ENCODE assay signal across 21 cellular contexts in genomic region chr14:24157331-24157730, GRCh38. TPM values are rescaled to one million over a fixed set of nuclear protein-coding genes. Genes with fewer than 3 reads are reported as not detected.
DNase-seq lines count a peak whose midpoint lies in the region; ATAC-seq lines count a peak whose summit lies in the region.
"Had no signal": no experiment of that assay in that cellular context is flagged by ENCODE, and none has a peak within 500 bp of the region (broad histone marks: within the 10 kb centered on the region; RNA-seq: fewer than 3 reads in every experiment).

No MANE protein-coding gene starts in this region.

- no peak for ATAC-seq in activated CD8-positive, alpha-beta T cell treated with anti-CD3 and anti-CD28 coated beads, Interleukin-2, amount 10 ng/mL, durations not matched to agents 7 days and 5 days
- no peak for ATAC-seq in naive thymus-derived CD8-positive, alpha-beta T cell
- ATAC-seq: naive thymus-derived CD4-positive, alpha-beta T cell had no signal

- no peaks in the 10 kb centered on the region for H3K27me3 Mint-ChIP-seq in activated CD4-positive, alpha-beta T cell treated with anti-CD3 and anti-CD28 coated beads, Interleukin-2, amount 10 ng/mL, durations not matched to agents 7 days and 5 days
- H3K27me3 Mint-ChIP-seq in activated CD8-positive, alpha-beta T cell treated with anti-CD3 and anti-CD28 coated beads, Interleukin-2, amount 10 ng/mL, durations not matched to agents 7 days and 5 days (ENCODE audit: low read depth), result no peaks in the 10 kb centered on the region
- H3K27me3 Mint-ChIP-seq in naive thymus-derived CD8-positive, alpha-beta T cell, result peaks cover 0 to 2% (median 0%) of the 10 kb centered on the region in 5 donors

- peak overlapping the region; percentile 73 for H3K27ac Mint-ChIP-seq in activated CD4-positive, alpha-beta T cell treated with anti-CD3 and anti-CD28 coated beads, Interleukin-2, amount 10 ng/mL, durations not matched to agents 7 days and 5 days
- peak overlapping the region; percentile 67 for H3K27ac Mint-ChIP-seq in activated CD8-positive, alpha-beta T cell treated with anti-CD3 and anti-CD28 coated beads, Interleukin-2, amount 10 ng/mL, durations not matched to agents 7 days and 5 days
- H3K27ac Mint-ChIP-seq in naive thymus-derived CD8-positive, alpha-beta T cell, result peak overlapping the region in 7 of 10 donors; percentile 21 to 95 (median 64)

- H3K36me3 Mint-ChIP-seq in activated CD4-positive, alpha-beta T cell treated with anti-CD3 and anti-CD28 coated beads, Interleukin-2, amount 10 ng/mL, durations not matched to agents 7 days and 5 days (ENCODE audit: low read depth), result peaks cover 72% of the 10 kb centered on the region
- peaks cover 74% of the 10 kb centered on the region for H3K36me3 Mint-ChIP-seq in activated CD8-positive, alpha-beta T cell treated with anti-CD3 and anti-CD28 coated beads, Interleukin-2, amount 10 ng/mL, durations not matched to agents 7 days and 5 days (ENCODE audit: low read depth)
- H3K36me3 Mint-ChIP-seq in naive thymus-derived CD8-positive, alpha-beta T cell, result peaks cover 4 to 70% (median 20%) of the 10 kb centered on the region in 3 donors

- POLR2A ChIA-PET in activated CD4-positive, alpha-beta T cell treated with anti-CD3 and anti-CD28 coated beads, Interleukin-2, amount 10 ng/mL, durations not matched to agents 7 days and 5 days (lab: Charles Lee), result no interaction called here
- POLR2A ChIA-PET in activated CD8-positive, alpha-beta T cell treated with anti-CD3 and anti-CD28 coated beads, Interleukin-2, amount 10 ng/mL, durations not matched to agents 7 days and 5 days (lab: Charles Lee), result interaction anchor here (0.6 to 4.7 kb wide), 2 partner anchors 11 to 43 kb away, joined by 3 to 21 read pairs; partner anchors contain the start of genes DCAF11, NRL and PSME2
- POLR2A ChIA-PET in naive thymus-derived CD8-positive, alpha-beta T cell (lab: Charles Lee), result interaction anchor here (0.9 to 3.0 kb wide), 3 partner anchors 10 to 43 kb away, joined by 3 to 14 read pairs (median 3); partner anchors contain the start of genes DCAF11, NRL, PSME2 and RNF31

- CTCF ChIA-PET in activated CD4-positive, alpha-beta T cell treated with anti-CD3 and anti-CD28 coated beads, Interleukin-2, amount 10 ng/mL, durations not matched to agents 7 days and 5 days (lab: Charles Lee), result interaction anchor here (0.7 to 2.3 kb wide), 2 partner anchors 43 to 80 kb away, joined by 3 to 5 read pairs; partner anchors contain the start of genes DCAF11 and NRL
- CTCF ChIA-PET in activated CD8-positive, alpha-beta T cell treated with anti-CD3 and anti-CD28 coated beads, Interleukin-2, amount 10 ng/mL, durations not matched to agents 7 days and 5 days (lab: Charles Lee), result no interaction called here

- no peaks in the 10 kb centered on the region for H3K9me3 Mint-ChIP-seq in activated CD4-positive, alpha-beta T cell treated with anti-CD3 and anti-CD28 coated beads, Interleukin-2, amount 10 ng/mL, durations not matched to agents 7 days and 5 days
- no peaks in the 10 kb centered on the region for H3K9me3 Mint-ChIP-seq in activated CD8-positive, alpha-beta T cell treated with anti-CD3 and anti-CD28 coated beads, Interleukin-2, amount 10 ng/mL, durations not matched to agents 7 days and 5 days (ENCODE audit: insufficient read depth)
- no peaks in the 10 kb centered on the region for H3K9me3 Mint-ChIP-seq in naive thymus-derived CD8-positive, alpha-beta T cell

- no peak overlapping the region for H3K4me3 Mint-ChIP-seq in activated CD4-positive, alpha-beta T cell treated with anti-CD3 and anti-CD28 coated beads, Interleukin-2, amount 10 ng/mL, durations not matched to agents 7 days and 5 days
- H3K4me3 Mint-ChIP-seq in activated CD8-positive, alpha-beta T cell treated with anti-CD3 and anti-CD28 coated beads, Interleukin-2, amount 10 ng/mL, durations not matched to agents 7 days and 5 days, result no peak overlapping the region
- no peak overlapping the region for H3K4me3 Mint-ChIP-seq in naive thymus-derived CD8-positive, alpha-beta T cell
- H3K4me3 Mint-ChIP-seq: naive thymus-derived CD4-positive, alpha-beta T cell had no signal

- H3K4me1 Mint-ChIP-seq in activated CD4-positive, alpha-beta T cell treated with anti-CD3 and anti-CD28 coated beads, Interleukin-2, amount 10 ng/mL, durations not matched to agents 7 days and 5 days, result peaks cover 36% of the 10 kb centered on the region
- H3K4me1 Mint-ChIP-seq in activated CD8-positive, alpha-beta T cell treated with anti-CD3 and anti-CD28 coated beads, Interleukin-2, amount 10 ng/mL, durations not matched to agents 7 days and 5 days (ENCODE audit: low read depth), result peaks cover 24% of the 10 kb centered on the region
- peaks cover 12 to 38% (median 23%) of the 10 kb centered on the region in 4 donors for H3K4me1 Mint-ChIP-seq in naive thymus-derived CD8-positive, alpha-beta T cell

- DNase-seq in activated CD4-positive, alpha-beta T cell treated with anti-CD3 and anti-CD28 coated beads, Interleukin-2, amount 10 ng/mL, durations not matched to agents 7 days and 5 days, result no peak
- no peak for DNase-seq in activated CD4-positive, alpha-beta T cell treated with anti-CD3 and anti-CD28 coated beads for 4 hours
- no peak for DNase-seq in activated CD8-positive, alpha-beta T cell treated with anti-CD3 and anti-CD28 coated beads, Interleukin-2, amount 10 ng/mL, durations not matched to agents 7 days and 5 days
- DNase-seq in naive thymus-derived CD8-positive, alpha-beta T cell, result no peak
- no peak for DNase-seq in stimulated activated CD4-positive, alpha-beta T cell treated with anti-CD3 and anti-CD28 coated beads, Interleukin-1b, Interleukin-23, amount 100 ng/mL, for 48 hours
- DNase-seq in kidney glomerular epithelial cell (lab: John Stamatoyannopoulos, UW), result no peak
- DNase-seq: 8988T; activated CD4-positive, alpha-beta T cell treated with anti-CD3 and anti-CD28 coated beads, Interleukin-2, amount 50 U/mL, for 1 hour; activated CD8-positive, alpha-beta memory T cell treated with anti-CD3 and anti-CD28 coated beads, Interleukin-2, amount 50 U/mL, for 4 hours; effector CD8-positive, alpha-beta T cell; midbrain; MM.1S; naive thymus-derived CD4-positive, alpha-beta T cell; NCI-H1417; NCI-H2081; NCI-H226; NCI-H69; SHP77; stomach; T1000; tibial artery had no signal

RNA-seq across cellular contexts. Expression of gene IRF9, which starts 3.7 kb away (rescaled TPM):
- 100 to 1,000 TPM; 285 to 286 TPM for total RNA-seq in activated CD4-positive, alpha-beta T cell treated with anti-CD3 and anti-CD28 coated beads, Interleukin-2, amount 10 ng/mL, durations not matched to agents 7 days and 5 days
- 100 to 1,000 TPM; 221 to 242 TPM for total RNA-seq in activated CD8-positive, alpha-beta T cell treated with anti-CD3 and anti-CD28 coated beads, Interleukin-2, amount 10 ng/mL, durations not matched to agents 7 days and 5 days
- total RNA-seq in naive thymus-derived CD8-positive, alpha-beta T cell, result 100 to 1,000 TPM; 109 to 116 TPM
- 10 to 100 TPM; 46.6 to 68.6 (median 51.3) TPM for polyA plus RNA-seq in naive thymus-derived CD8-positive, alpha-beta T cell

RNA-seq across cellular contexts. Expression of gene RNF31, which starts 10.0 kb away (rescaled TPM):
- total RNA-seq in activated CD4-positive, alpha-beta T cell treated with anti-CD3 and anti-CD28 coated beads, Interleukin-2, amount 10 ng/mL, durations not matched to agents 7 days and 5 days, result 100 to 1,000 TPM; 147 to 160 TPM
- total RNA-seq in activated CD8-positive, alpha-beta T cell treated with anti-CD3 and anti-CD28 coated beads, Interleukin-2, amount 10 ng/mL, durations not matched to agents 7 days and 5 days, result 100 to 1,000 TPM; 123 to 142 TPM
- total RNA-seq in naive thymus-derived CD8-positive, alpha-beta T cell, result 10 to 100 TPM; 85.7 to 91.4 TPM
- polyA plus RNA-seq in naive thymus-derived CD8-positive, alpha-beta T cell, result 10 to 100 TPM; 34.1 to 45.3 (median 37.6) TPM

RNA-seq across cellular contexts. Expression of gene PSME2, which starts 10.9 kb away (rescaled TPM):
- 100 to 1,000 TPM; 644 to 698 TPM for total RNA-seq in activated CD4-positive, alpha-beta T cell treated with anti-CD3 and anti-CD28 coated beads, Interleukin-2, amount 10 ng/mL, durations not matched to agents 7 days and 5 days
- 100 to 1,000 TPM; 635 to 636 TPM for total RNA-seq in activated CD8-positive, alpha-beta T cell treated with anti-CD3 and anti-CD28 coated beads, Interleukin-2, amount 10 ng/mL, durations not matched to agents 7 days and 5 days
- 100 to 1,000 TPM; 129 to 140 TPM for total RNA-seq in naive thymus-derived CD8-positive, alpha-beta T cell
- 100 to 1,000 TPM; 402 to 471 (median 463) TPM for polyA plus RNA-seq in naive thymus-derived CD8-positive, alpha-beta T cell

RNA-seq across cellular contexts. Expression of gene REC8, which starts 14.5 kb away (rescaled TPM):
- total RNA-seq in activated CD4-positive, alpha-beta T cell treated with anti-CD3 and anti-CD28 coated beads, Interleukin-2, amount 10 ng/mL, durations not matched to agents 7 days and 5 days, result 10 to 100 TPM; 52.8 to 61.0 TPM
- total RNA-seq in activated CD8-positive, alpha-beta T cell treated with anti-CD3 and anti-CD28 coated beads, Interleukin-2, amount 10 ng/mL, durations not matched to agents 7 days and 5 days, result 10 to 100 TPM; 54.5 to 58.6 TPM
- total RNA-seq in naive thymus-derived CD8-positive, alpha-beta T cell, result 10 to 100 TPM; 33.7 to 39.2 TPM
- 10 to 100 TPM; 11.1 to 11.6 (median 11.2) TPM for polyA plus RNA-seq in naive thymus-derived CD8-positive, alpha-beta T cell

RNA-seq across cellular contexts. Expression of gene EMC9, which starts 15.9 kb away (rescaled TPM):
- 10 to 100 TPM; 37.1 to 41.0 TPM for total RNA-seq in activated CD4-positive, alpha-beta T cell treated with anti-CD3 and anti-CD28 coated beads, Interleukin-2, amount 10 ng/mL, durations not matched to agents 7 days and 5 days
- total RNA-seq in activated CD8-positive, alpha-beta T cell treated with anti-CD3 and anti-CD28 coated beads, Interleukin-2, amount 10 ng/mL, durations not matched to agents 7 days and 5 days, result 10 to 100 TPM; 49.9 to 53.2 TPM
- total RNA-seq in naive thymus-derived CD8-positive, alpha-beta T cell, result 10 to 100 TPM; 16.6 to 18.1 TPM
- polyA plus RNA-seq in naive thymus-derived CD8-positive, alpha-beta T cell, result 1 to 10 TPM; 7.5 to 9.4 (median 8.4) TPM

Comparison
In these comparisons a context has a peak if more than half of its experiments do, and no peak if none do; other contexts are left out.
1. RNA of gene PSME2, which starts 10.9 kb away (total RNA-seq): 644 to 698 TPM in activated CD4-positive, alpha-beta T cell treated with anti-CD3 and anti-CD28 coated beads, Interleukin-2, amount 10 ng/mL, durations not matched to agents 7 days and 5 days and 635 to 636 TPM in activated CD8-positive, alpha-beta T cell treated with anti-CD3 and anti-CD28 coated beads, Interleukin-2, amount 10 ng/mL, durations not matched to agents 7 days and 5 days; 129 to 140 TPM in naive thymus-derived CD8-positive, alpha-beta T cell; every median in the first group is over 4 times any median in the second.
2. Peak in every context shown above with its lines, with median percentiles within 50 percentile points of each other: H3K27ac Mint-ChIP-seq.